Comparison of ENCODE assay signal across 10 cellular contexts in genomic region chr2:226137201-226137811, GRCh38.
A peak's percentile ranks its signal among the peaks of the same experiment; 100 is the strongest.
DNase-seq lines count a peak whose midpoint lies in the region; ATAC-seq and TF ChIP-seq lines count a peak whose summit lies in the region.
"Had no signal": no experiment of that assay in that cellular context is flagged by ENCODE, and none has a peak within 500 bp of the region (broad histone marks: within the 10 kb centered on the region; RNA-seq: fewer than 3 reads in every experiment).

No MANE protein-coding gene starts in this region.

- no peaks in the 10 kb centered on the region for H3K4me1 Mint-ChIP-seq in activated T-cell treated with anti-CD3 and anti-CD28 coated beads, Interleukin-2, amount 50 U/mL, for 72 hours (ENCODE audit: low read depth)

- no peak overlapping the region for H3K4me3 Mint-ChIP-seq in activated T-cell treated with anti-CD3 and anti-CD28 coated beads, Interleukin-2, amount 50 U/mL, for 72 hours
- H3K4me3 Mint-ChIP-seq: activated CD8-positive, alpha-beta T cell treated with anti-CD3 and anti-CD28 coated beads for 36 hours had no signal

- H3K4me3 ChIP-seq in mucosa of descending colon: no peak overlapping the region

- no peaks in the 10 kb centered on the region for H3K4me1 ChIP-seq in mucosa of descending colon (ENCODE audit: low read depth)

- ATAC-seq in HG03159 (IDR thresholded peaks at IDR 0.05; ENCODE audit: unreplicated experiment): peak; percentile 83
- peak; percentile 71 for ATAC-seq in mucosa of descending colon
- no peak for ATAC-seq in activated T-cell treated with anti-CD3 and anti-CD28 coated beads, Interleukin-2, amount 50 U/mL, for 72 hours (replicated peaks in 1 of 2)
- no peak for ATAC-seq in HG02884 (IDR thresholded peaks at IDR 0.05; ENCODE audit: unreplicated experiment)
- ATAC-seq: activated CD8-positive, alpha-beta T cell treated with anti-CD3 and anti-CD28 coated beads for 36 hours had no signal

- DNase-seq in ELR (ENCODE audit: low read depth): peak; percentile 64
- DNase-seq in SKM-1 (lab: John Stamatoyannopoulos, UW; ENCODE audit: unreplicated experiment): peak; percentile 80
- no peak for DNase-seq in mucosa of descending colon
- DNase-seq in activated T-cell treated with anti-CD3 and anti-CD28 coated beads, Interleukin-2, amount 50 U/mL, for 72 hours: no peak
- DNase-seq in putamen (ENCODE audit: low spot score): no peak
- no peak for DNase-seq in foreskin melanocyte
- DNase-seq: activated CD8-positive, alpha-beta T cell treated with anti-CD3 and anti-CD28 coated beads for 36 hours; kidney had no signal

- H3K27ac Mint-ChIP-seq in activated T-cell treated with anti-CD3 and anti-CD28 coated beads, Interleukin-2, amount 50 U/mL, for 72 hours: no peak overlapping the region
- H3K27ac Mint-ChIP-seq: activated CD8-positive, alpha-beta T cell treated with anti-CD3 and anti-CD28 coated beads for 36 hours had no signal

- no peaks in the 10 kb centered on the region for H3K27me3 Mint-ChIP-seq in activated T-cell treated with anti-CD3 and anti-CD28 coated beads, Interleukin-2, amount 50 U/mL, for 72 hours (ENCODE audit: low read depth)

- TF ChIP-seq CTCF in mucosa of descending colon (IDR thresholded peaks at IDR 0.05): no peak

- intact Hi-C loops in mucosa of descending colon (cut with DNase I, micrococcal nuclease): no loop called here

- H3K36me3 Mint-ChIP-seq in activated T-cell treated with anti-CD3 and anti-CD28 coated beads, Interleukin-2, amount 50 U/mL, for 72 hours (ENCODE audit: insufficient read depth in 2 of 2): no peaks in the 10 kb centered on the region

- no peaks in the 10 kb centered on the region for H3K36me3 ChIP-seq in mucosa of descending colon (ENCODE audit: low read depth)

- H3K9me3 ChIP-seq in mucosa of descending colon: no peaks in the 10 kb centered on the region

- H3K9me3 Mint-ChIP-seq in activated T-cell treated with anti-CD3 and anti-CD28 coated beads, Interleukin-2, amount 50 U/mL, for 72 hours: no peaks in the 10 kb centered on the region
- H3K9me3 Mint-ChIP-seq: activated CD8-positive, alpha-beta T cell treated with anti-CD3 and anti-CD28 coated beads for 36 hours had no signal

Comparison
In these comparisons a context has a peak if more than half of its experiments do, and no peak if none do; other contexts are left out.
1. DNase-seq: peak in ELR (single experiment) and SKM-1 (single experiment); none in mucosa of descending colon (0 of 3), activated T-cell treated with anti-CD3 and anti-CD28 coated beads, Interleukin-2, amount 50 U/mL, for 72 hours (0 of 2), putamen (single experiment) and foreskin melanocyte (single experiment).
2. ATAC-seq: peak in HG03159 (single experiment) and mucosa of descending colon (single experiment); none in activated T-cell treated with anti-CD3 and anti-CD28 coated beads, Interleukin-2, amount 50 U/mL, for 72 hours (0 of 2) and HG02884 (single experiment).